28 cellular contexts compared by ENCODE assay signal in genomic region chr7:151330181-151330580, GRCh38.
"Had no signal": no experiment of that assay in that cellular context is flagged by ENCODE, and none has a peak within 500 bp of the region (broad histone marks: within the 10 kb centered on the region; RNA-seq: fewer than 3 reads in every experiment).

No MANE protein-coding gene starts in this region.

- H3K27ac ChIP-seq: neutrophil, pancreas, psoas muscle, right lobe of liver, sigmoid colon, stomach, thoracic aorta, tibial artery, transverse colon, upper lobe of left lung, vagina had no signal

- H3K4me1 Mint-ChIP-seq: naive B cell; naive thymus-derived CD8-positive, alpha-beta T cell; nephron progenitor cell; neural crest cell; stimulated activated effector memory CD8-positive, alpha-beta T cell treated with anti-CD3 and anti-CD28 coated beads, Interleukin-12 subunit alpha, Interleukin-12 subunit beta, amount 100 ng/mL, for 72 hours had no signal

- H3K27ac Mint-ChIP-seq: naive B cell; naive thymus-derived CD8-positive, alpha-beta T cell; natural killer cell treated with Interleukin-12 subunit alpha and Interleukin-12 subunit beta and Interleukin-15 and Interleukin-18, amount 100 ng/mL, for 72 hours; nephron progenitor cell; progenitor cell of endocrine pancreas; stimulated activated effector memory CD8-positive, alpha-beta T cell treated with anti-CD3 and anti-CD28 coated beads, Interleukin-12 subunit alpha, Interleukin-12 subunit beta, amount 100 ng/mL, for 72 hours; stimulated activated naive B cell treated with anti-CD40 and anti-IgM and Interleukin-4, amounts not matched to agents 10 μg/mL and 1 μg/mL and 100 μg/mL, for 72 hours; stimulated activated naive CD8-positive, alpha-beta T cell treated with anti-CD3 and anti-CD28 coated beads, Interleukin-15, Interleukin-2, amounts not matched to agents 100 ng/mL and 50 ng/mL, for 24 hours had no signal

- ATAC-seq: naive thymus-derived CD8-positive, alpha-beta T cell; natural killer cell treated with Interleukin-12 subunit alpha and Interleukin-12 subunit beta and Interleukin-15 and Interleukin-18, amount 100 ng/mL, for 72 hours; pancreas; psoas muscle; right cardiac atrium; right lobe of liver; stimulated activated effector memory CD8-positive, alpha-beta T cell treated with anti-CD3 and anti-CD28 coated beads, Interleukin-12 subunit alpha, Interleukin-12 subunit beta, amount 100 ng/mL, for 72 hours; stimulated activated naive B cell treated with anti-CD40 and anti-IgM and Interleukin-4, amounts not matched to agents 10 μg/mL and 1 μg/mL and 100 μg/mL, for 72 hours had no signal

- H3K36me3 Mint-ChIP-seq: naive thymus-derived CD8-positive, alpha-beta T cell; natural killer cell treated with Interleukin-12 subunit alpha and Interleukin-12 subunit beta and Interleukin-15 and Interleukin-18, amount 100 ng/mL, for 72 hours; stimulated activated effector memory CD8-positive, alpha-beta T cell treated with anti-CD3 and anti-CD28 coated beads, Interleukin-12 subunit alpha, Interleukin-12 subunit beta, amount 100 ng/mL, for 72 hours had no signal

- H3K4me3 Mint-ChIP-seq: naive B cell; naive thymus-derived CD8-positive, alpha-beta T cell; natural killer cell treated with Interleukin-12 subunit alpha and Interleukin-12 subunit beta and Interleukin-15 and Interleukin-18, amount 100 ng/mL, for 72 hours; nephron progenitor cell; neural crest cell; stimulated activated effector memory CD8-positive, alpha-beta T cell treated with anti-CD3 and anti-CD28 coated beads, Interleukin-12 subunit alpha, Interleukin-12 subunit beta, amount 100 ng/mL, for 72 hours; stimulated activated naive B cell treated with anti-CD40 and anti-IgM and Interleukin-4, amounts not matched to agents 10 μg/mL and 1 μg/mL and 100 μg/mL, for 72 hours; stimulated activated naive CD8-positive, alpha-beta T cell treated with anti-CD3 and anti-CD28 coated beads, Interleukin-15, Interleukin-2, amounts not matched to agents 100 ng/mL and 50 ng/mL, for 24 hours had no signal

- DNase-seq: naive B cell; naive thymus-derived CD8-positive, alpha-beta T cell; nephron progenitor cell; nucleus accumbens; pancreas; psoas muscle; right cardiac atrium; sigmoid colon; small intestine; stimulated activated CD4-positive, alpha-beta T cell treated with anti-CD3 and anti-CD28 coated beads, Interleukin-15, amount 100 ng/mL, for 24 hours; stimulated activated CD4-positive, alpha-beta T cell treated with anti-CD3 and anti-CD28 coated beads, Interleukin-2, amount 100 ng/mL, for 24 hours; stimulated activated CD4-positive, alpha-beta T cell treated with anti-CD3 and anti-CD28 coated beads, Interleukin-2, amount 100 ng/mL, for 48 hours; stimulated activated CD4-positive, alpha-beta T cell treated with anti-CD3 and anti-CD28 coated beads, Interleukin-4, amount 100 ng/mL, for 24 hours; stimulated activated naive B cell treated with anti-CD40 and anti-IgM and Interleukin-4, amounts not matched to agents 10 μg/mL and 1 μg/mL and 100 μg/mL, for 72 hours; stimulated activated naive CD4-positive, alpha-beta T cell treated with Interleukin-2 at 50 U/mL for 16 hours; stomach; tibial artery; transverse colon; upper lobe of left lung had no signal

- H3K36me3 ChIP-seq: neutrophil, pancreas, right lobe of liver, sigmoid colon, stomach, thoracic aorta, tibial artery, transverse colon, upper lobe of left lung, vagina had no signal

- H3K4me1 ChIP-seq: pancreas, psoas muscle, right lobe of liver, stomach, tibial artery, transverse colon, upper lobe of left lung, vagina had no signal

- H3K9me3 Mint-ChIP-seq: natural killer cell treated with Interleukin-12 subunit alpha and Interleukin-12 subunit beta and Interleukin-15 and Interleukin-18, amount 100 ng/mL, for 72 hours; neural crest cell; stimulated activated effector memory CD8-positive, alpha-beta T cell treated with anti-CD3 and anti-CD28 coated beads, Interleukin-12 subunit alpha, Interleukin-12 subunit beta, amount 100 ng/mL, for 72 hours; stimulated activated naive B cell treated with anti-CD40 and anti-IgM and Interleukin-4, amounts not matched to agents 10 μg/mL and 1 μg/mL and 100 μg/mL, for 72 hours had no signal

- H3K27me3 ChIP-seq: pancreas, right lobe of liver, sigmoid colon, stomach, tibial artery, transverse colon, upper lobe of left lung, vagina had no signal

- H3K4me3 ChIP-seq: pancreas, psoas muscle, right lobe of liver, sigmoid colon, stomach, thoracic aorta, tibial artery, transverse colon, upper lobe of left lung, vagina had no signal
